Comparison of ENCODE assay signal across 10 cellular contexts in genomic region chr4:26912810-26913209, GRCh38. TPM values are rescaled to one million over a fixed set of nuclear protein-coding genes. Genes with fewer than 3 reads are reported as not detected.
A peak's percentile ranks its signal among the peaks of the same experiment; 100 is the strongest.
DNase-seq lines count a peak whose midpoint lies in the region; ATAC-seq and TF ChIP-seq lines count a peak whose summit lies in the region.
"Had no signal": no experiment of that assay in that cellular context is flagged by ENCODE, and none has a peak within 500 bp of the region (broad histone marks: within the 10 kb centered on the region; RNA-seq: fewer than 3 reads in every experiment).

No MANE protein-coding gene starts in this region.

- no peak for ATAC-seq in CD4-positive, alpha-beta T cell (ENCODE audit: poor library complexity)
- ATAC-seq in GM19455 (IDR thresholded peaks at IDR 0.05; ENCODE audit: unreplicated experiment) (peak; percentile 62), right lobe of liver (peak in 3 of 4 donors; percentile 13 to 50 (median 36)), HG03135 (IDR thresholded peaks at IDR 0.05; ENCODE audit: unreplicated experiment) (no peak)

- no peak for TF ChIP-seq POLR2A in right lobe of liver (IDR thresholded peaks at IDR 0.05)
- no peak for TF ChIP-seq POLR2A in spleen (IDR thresholded peaks at IDR 0.05)

- H3K4me1 ChIP-seq in right lobe of liver: no peaks in the 10 kb centered on the region
- peaks cover 8 to 98% (median 69%) of the 10 kb centered on the region in 6 donors for H3K4me1 ChIP-seq in spleen

- H3K4me3 Mint-ChIP-seq in CD4-positive, alpha-beta T cell: no peak overlapping the region
- no peak overlapping the region for H3K4me3 Mint-ChIP-seq in activated CD4-positive, alpha-beta memory T cell treated with anti-CD3 and anti-CD28 coated beads for 36 hours
- H3K4me3 Mint-ChIP-seq in activated CD4-positive, alpha-beta memory T cell treated with anti-CD3 and anti-CD28 coated beads, Interleukin-2, amount 10 ng/mL, durations not matched to agents 7 days and 5 days: no peak overlapping the region

- TF ChIP-seq CTCF in CD4-positive, alpha-beta T cell (IDR thresholded peaks at IDR 0.05): no peak
- TF ChIP-seq CTCF in right lobe of liver (IDR thresholded peaks at IDR 0.05) (no peak), spleen (IDR thresholded peaks at IDR 0.05 in 8 of 11, conservative IDR thresholded peaks at IDR 0.05 in 3 of 11) (no peak)

- H3K36me3 Mint-ChIP-seq in CD4-positive, alpha-beta T cell (ENCODE audit: low read depth): peaks cover 4% of the 10 kb centered on the region
- no peaks in the 10 kb centered on the region for H3K36me3 Mint-ChIP-seq in activated CD4-positive, alpha-beta memory T cell treated with anti-CD3 and anti-CD28 coated beads for 36 hours
- H3K36me3 Mint-ChIP-seq in activated CD4-positive, alpha-beta memory T cell treated with anti-CD3 and anti-CD28 coated beads, Interleukin-2, amount 10 ng/mL, durations not matched to agents 7 days and 5 days (ENCODE audit: low read depth): peaks cover 9% of the 10 kb centered on the region

- H3K4me3 ChIP-seq in right lobe of liver: no peak overlapping the region
- no peak overlapping the region for H3K4me3 ChIP-seq in spleen

- WGBS in right lobe of liver (ENCODE audit: insufficient coverage, low coverage, low lambda C conversion rate, missing lambda C conversion rate): 82% methylated on average over 3 of the region's 3 CpGs
- 49 to 81% (median 57%) methylated on average over 3 of the region's 3 CpGs for WGBS in spleen, 5 donors

- no peaks in the 10 kb centered on the region for H3K9me3 Mint-ChIP-seq in CD4-positive, alpha-beta T cell
- no peaks in the 10 kb centered on the region for H3K9me3 Mint-ChIP-seq in activated CD4-positive, alpha-beta memory T cell treated with anti-CD3 and anti-CD28 coated beads for 36 hours
- no peaks in the 10 kb centered on the region for H3K9me3 Mint-ChIP-seq in activated CD4-positive, alpha-beta memory T cell treated with anti-CD3 and anti-CD28 coated beads, Interleukin-2, amount 10 ng/mL, durations not matched to agents 7 days and 5 days

- DNase-seq in CD4-positive, alpha-beta T cell: no peak
- DNase-seq in LHCN-M2 (ENCODE audit: low read depth) (peak; percentile 65), right lobe of liver (no peak), spleen (no peak)
- DNase-seq in activated CD4-positive, alpha-beta memory T cell treated with anti-CD3 and anti-CD28 coated beads for 36 hours: no peak
- no peak for DNase-seq in activated CD4-positive, alpha-beta memory T cell treated with anti-CD3 and anti-CD28 coated beads, Interleukin-2, amount 10 ng/mL, durations not matched to agents 7 days and 5 days
- DNase-seq: activated CD8-positive, alpha-beta memory T cell treated with anti-CD3 and anti-CD28 coated beads, Interleukin-2, amount 50 U/mL, for 48 hours; NCI-H1092 treated with DMSO at 0.1 percent for 48 hours had no signal

- H3K9me3 ChIP-seq in CD4-positive, alpha-beta T cell (ENCODE audit: control insufficient read depth, low read length): no peaks in the 10 kb centered on the region
- H3K9me3 ChIP-seq in right lobe of liver (no peaks in the 10 kb centered on the region), spleen (no peaks in the 10 kb centered on the region)

- H3K27ac Mint-ChIP-seq in CD4-positive, alpha-beta T cell: peak overlapping the region; percentile 40
- H3K27ac Mint-ChIP-seq in activated CD4-positive, alpha-beta memory T cell treated with anti-CD3 and anti-CD28 coated beads for 36 hours: no peak overlapping the region
- no peak overlapping the region for H3K27ac Mint-ChIP-seq in activated CD4-positive, alpha-beta memory T cell treated with anti-CD3 and anti-CD28 coated beads, Interleukin-2, amount 10 ng/mL, durations not matched to agents 7 days and 5 days

- POLR2A ChIA-PET in CD4-positive, alpha-beta T cell (lab: Charles Lee): no interaction called here
- POLR2A ChIA-PET in activated CD4-positive, alpha-beta memory T cell treated with anti-CD3 and anti-CD28 coated beads for 36 hours (lab: Charles Lee): no interaction called here
- POLR2A ChIA-PET in activated CD4-positive, alpha-beta memory T cell treated with anti-CD3 and anti-CD28 coated beads, Interleukin-2, amount 10 ng/mL, durations not matched to agents 7 days and 5 days (lab: Charles Lee): no interaction called here

- H3K27me3 Mint-ChIP-seq in CD4-positive, alpha-beta T cell: no peaks in the 10 kb centered on the region
- no peaks in the 10 kb centered on the region for H3K27me3 Mint-ChIP-seq in activated CD4-positive, alpha-beta memory T cell treated with anti-CD3 and anti-CD28 coated beads for 36 hours
- no peaks in the 10 kb centered on the region for H3K27me3 Mint-ChIP-seq in activated CD4-positive, alpha-beta memory T cell treated with anti-CD3 and anti-CD28 coated beads, Interleukin-2, amount 10 ng/mL, durations not matched to agents 7 days and 5 days

- H3K4me1 Mint-ChIP-seq in CD4-positive, alpha-beta T cell (ENCODE audit: low read depth): peaks cover 89% of the 10 kb centered on the region
- H3K4me1 Mint-ChIP-seq in activated CD4-positive, alpha-beta memory T cell treated with anti-CD3 and anti-CD28 coated beads for 36 hours (ENCODE audit: low read depth): peaks cover 71% of the 10 kb centered on the region
- H3K4me1 Mint-ChIP-seq in activated CD4-positive, alpha-beta memory T cell treated with anti-CD3 and anti-CD28 coated beads, Interleukin-2, amount 10 ng/mL, durations not matched to agents 7 days and 5 days: peaks cover 47% of the 10 kb centered on the region

- no peak overlapping the region for H3K27ac ChIP-seq in CD4-positive, alpha-beta T cell (ENCODE audit: low read depth, low read length)
- no peak overlapping the region for H3K27ac ChIP-seq in right lobe of liver
- H3K27ac ChIP-seq in spleen: peak overlapping the region in 1 of 8 donors; percentile 18

- CTCF ChIA-PET in CD4-positive, alpha-beta T cell (lab: Charles Lee): no interaction called here
- CTCF ChIA-PET in activated CD4-positive, alpha-beta memory T cell treated with anti-CD3 and anti-CD28 coated beads for 36 hours (lab: Charles Lee): no interaction called here
- CTCF ChIA-PET in activated CD4-positive, alpha-beta memory T cell treated with anti-CD3 and anti-CD28 coated beads, Interleukin-2, amount 10 ng/mL, durations not matched to agents 7 days and 5 days (lab: Charles Lee): interaction anchor here (1.2 kb wide), 1 partner anchor 9 kb away, joined by 3 read pairs; no protein-coding TSS in a partner anchor

- H3K36me3 ChIP-seq in right lobe of liver (no peaks in the 10 kb centered on the region), spleen (no peaks in the 10 kb centered on the region)

- H3K27me3 ChIP-seq in CD4-positive, alpha-beta T cell (ENCODE audit: control insufficient read depth, insufficient read depth, low read length): no peaks in the 10 kb centered on the region
- no peaks in the 10 kb centered on the region for H3K27me3 ChIP-seq in right lobe of liver
- H3K27me3 ChIP-seq in spleen (replicated peaks in 1 of 7): no peaks in the 10 kb centered on the region

- intact Hi-C loops in CD4-positive, alpha-beta T cell (cut with DNase I, micrococcal nuclease): loop anchor here in 1 of 2 experiments (10.0 kb wide), 1 partner anchor 48 kb away; the partner anchor contains the start of gene STIM2
- intact Hi-C loops in right lobe of liver (cut with DNase I): no loop called here
- intact Hi-C loops in spleen (cut with DNase I; ENCODE audit: low total_unique reads): no loop called here
- intact Hi-C loops in activated CD4-positive, alpha-beta memory T cell treated with anti-CD3 and anti-CD28 coated beads for 36 hours (cut with micrococcal nuclease): no loop called here

RNA-seq across cellular contexts. Expression of gene STIM2, which starts 52.2 kb away (rescaled TPM):
- 10 to 100 TPM; 53.7 to 54.9 TPM for total RNA-seq in CD4-positive, alpha-beta T cell
- 37.8 and 38.2 TPM in 2 replicates for total RNA-seq in LHCN-M2 (2014; rRNA removed)
- 10.4 TPM for polyA plus RNA-seq in LHCN-M2 (2012)
- 10 to 100 TPM in 2 of 6 experiments, 1 to 10 TPM in 4; 9.1 to 14.6 (median 9.6) TPM for total RNA-seq in right lobe of liver
- total RNA-seq in spleen: 10 to 100 TPM; 44.3 to 66.6 (median 53.7) TPM
- 10 to 100 TPM; 26.8 to 32.2 (median 30.7) TPM for polyA plus RNA-seq in spleen
- 10 to 100 TPM; 37.8 to 40.6 TPM for total RNA-seq in activated CD4-positive, alpha-beta memory T cell treated with anti-CD3 and anti-CD28 coated beads for 36 hours
- total RNA-seq in activated CD4-positive, alpha-beta memory T cell treated with anti-CD3 and anti-CD28 coated beads, Interleukin-2, amount 10 ng/mL, durations not matched to agents 7 days and 5 days: 10 to 100 TPM; 53.3 to 58.7 TPM

Comparison
In these comparisons a context has a peak if more than half of its experiments do, and no peak if none do; other contexts are left out.
1. ATAC-seq: peak in GM19455 (single experiment) and right lobe of liver (3 of 4); none in CD4-positive, alpha-beta T cell (single experiment) and HG03135 (single experiment).